8 cellular contexts compared by ENCODE assay signal in the genomic region with DNA sequence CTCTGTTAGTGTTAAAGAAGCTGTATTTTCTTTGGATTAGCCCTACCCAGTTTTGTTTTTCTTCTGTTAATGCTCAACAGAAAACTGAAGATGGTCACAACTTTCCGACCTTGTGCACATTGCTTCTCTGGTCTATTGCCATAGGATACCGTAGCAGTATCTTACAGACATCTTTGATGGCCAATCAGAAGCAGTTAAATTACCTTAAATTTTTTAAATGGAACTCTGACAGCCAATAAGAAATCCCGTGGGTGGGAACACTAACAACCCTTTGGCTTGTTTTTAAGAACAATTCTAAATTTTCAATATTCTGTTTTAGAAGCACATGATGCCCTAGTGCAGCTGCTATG. TPM values are rescaled to one million over a fixed set of nuclear protein-coding genes. Genes with fewer than 3 reads are reported as not detected.
A peak's percentile ranks its signal among the peaks of the same experiment; 100 is the strongest.
DNase-seq lines count a peak whose midpoint lies in the region; ATAC-seq, FAIRE-seq and TF ChIP-seq lines count a peak whose summit lies in the region.

No MANE protein-coding gene starts in this region.

- H3K4me1 ChIP-seq in GM23248 (ENCODE audit: insufficient read depth) (peaks cover 40% of the 10 kb centered on the region), Karpas-422 (ENCODE audit: low read length) (peaks cover 80% of the 10 kb centered on the region), SK-N-SH (ENCODE audit: control insufficient read depth in 1 of 2, insufficient read depth in 2 of 2, low read depth in 1 of 2, low read length in 1 of 2) (peaks cover 22 to 24% of the 10 kb centered on the region in 2 experiments; a peak in 3 of 4 replicates)

- H3K4me1 Mint-ChIP-seq in naive thymus-derived CD8-positive, alpha-beta T cell = peaks cover 26 to 81% (median 68%) of the 10 kb centered on the region in 4 donors

- peak overlapping the region; percentile 71 for H3K4me2 ChIP-seq in GM23248 (ENCODE audit: unreplicated experiment)
- H3K4me2 ChIP-seq in Karpas-422 (ENCODE audit: low read depth, low read length, poor library complexity, severe bottlenecking) = peak overlapping the region; percentile 68
- H3K4me2 ChIP-seq in SK-N-SH = peak overlapping the region; percentile 83

- H3K9me3 ChIP-seq in GM23248 (ENCODE audit: low read depth) (no peaks in the 10 kb centered on the region), Karpas-422 (ENCODE audit: low read length) (no peaks in the 10 kb centered on the region), SK-N-SH (no peaks in the 10 kb centered on the region)

- H3F3A ChIP-seq in GM23248 (ENCODE audit: insufficient read depth) (peaks cover 31% of the 10 kb centered on the region), SK-N-SH (replicated peaks; ENCODE audit: insufficient read depth) (peaks cover 26% of the 10 kb centered on the region)

- H3K27me3 ChIP-seq in GM23248 (replicated peaks; ENCODE audit: insufficient read depth) = no peaks in the 10 kb centered on the region
- no peaks in the 10 kb centered on the region for H3K27me3 ChIP-seq in Karpas-422 (ENCODE audit: low read length)
- no peaks in the 10 kb centered on the region for H3K27me3 ChIP-seq in SK-N-SH (ENCODE audit: insufficient read depth)

- H3K27me3 Mint-ChIP-seq in naive thymus-derived CD8-positive, alpha-beta T cell = no peaks in the 10 kb centered on the region

- H3K9ac ChIP-seq in GM23248 (peak overlapping the region; percentile 65), Karpas-422 (ENCODE audit: low read length) (peak overlapping the region; percentile 80), SK-N-SH (peak overlapping the region; percentile 74)

- no peak for TF ChIP-seq CTCF in SK-N-SH (IDR thresholded peaks at IDR 0.05)

- H3K27ac ChIP-seq in GM23248 (peak overlapping the region; percentile 69), Karpas-422 (ENCODE audit: low read length) (peak overlapping the region; percentile 96), SK-N-SH (ENCODE audit: low read depth in 2 of 2, low read length in 1 of 2) (peak overlapping the region; percentile 69 to 95)

- H3K4me3 Mint-ChIP-seq in naive thymus-derived CD8-positive, alpha-beta T cell = peak overlapping the region; percentile 90 to 99 (median 95)

- no peaks in the 10 kb centered on the region for H3K9me2 ChIP-seq in GM23248 (ENCODE audit: insufficient read depth)
- H3K9me2 ChIP-seq in Karpas-422 (replicated peaks; ENCODE audit: insufficient read depth, low read length) = no peaks in the 10 kb centered on the region
- no peaks in the 10 kb centered on the region for H3K9me2 ChIP-seq in SK-N-SH

- no peaks in the 10 kb centered on the region for H4K20me1 ChIP-seq in GM23248 (ENCODE audit: insufficient read depth)
- no peaks in the 10 kb centered on the region for H4K20me1 ChIP-seq in Karpas-422 (ENCODE audit: insufficient read depth, low read depth, low read length)
- H4K20me1 ChIP-seq in SK-N-SH (ENCODE audit: insufficient read depth) = no peaks in the 10 kb centered on the region

- no peaks in the 10 kb centered on the region for H3K9me3 Mint-ChIP-seq in naive thymus-derived CD8-positive, alpha-beta T cell

- no peak for FAIRE-seq in GM12892 (lab: Jason Lieb, UNC)

- H3K79me2 ChIP-seq in GM23248 (ENCODE audit: insufficient read depth) = peaks cover 96% of the 10 kb centered on the region
- peaks cover 88% of the 10 kb centered on the region for H3K79me2 ChIP-seq in Karpas-422 (ENCODE audit: low read length)
- peaks cover 97% of the 10 kb centered on the region for H3K79me2 ChIP-seq in SK-N-SH (ENCODE audit: insufficient read depth)

- H3K36me3 Mint-ChIP-seq in naive thymus-derived CD8-positive, alpha-beta T cell = peaks cover 0 to 5% (median 3%) of the 10 kb centered on the region in 3 donors

- DNase-seq in GM12892 (ENCODE audit: insufficient read length) (peak; percentile 29), GM23248 (peak; percentile 89), Karpas-422 (peak; percentile 94), SK-N-SH (peak; percentile 74), nucleus accumbens (lab: John Stamatoyannopoulos, UW) (no peak), superior temporal gyrus (ENCODE audit: extremely low spot score) (no peak)
- peak in 1 of 10 donors; percentile 87 for DNase-seq in naive thymus-derived CD8-positive, alpha-beta T cell

- peak overlapping the region; percentile 92 to 99 (median 97) for H3K27ac Mint-ChIP-seq in naive thymus-derived CD8-positive, alpha-beta T cell

- CTCF ChIA-PET in SK-N-SH (lab: Yijun Ruan, JAX) = interaction anchor here (0.6 to 1.5 kb wide), 4 partner anchors 17 to 141 kb away, joined by 3 to 4 read pairs (median 3); partner anchors contain the start of gene NFYC

- TF ChIP-seq POLR2A in GM12892 (IDR thresholded peaks at IDR 0.05; ENCODE audit: low read depth, low read length) = no peak

- TF ChIP-seq EP300 in SK-N-SH (IDR thresholded peaks at IDR 0.05; ENCODE audit: borderline replicate concordance in 1 of 2, low read depth in 1 of 2, low read length in 1 of 2) = no peak

- no peak for TF ChIP-seq RAD21 in SK-N-SH (IDR thresholded peaks at IDR 0.05; ENCODE audit: low read length)

- WGBS in GM23248 (ENCODE audit: low coverage in 1 of 2, low lambda C conversion rate in 2 of 2, missing lambda C conversion rate in 2 of 2), 2 experiments = 2% methylated on average over 3 of the region's 3 CpGs
- WGBS in SK-N-SH (ENCODE audit: low lambda C conversion rate) = 8% methylated on average over 3 of the region's 3 CpGs

- POLR2A ChIA-PET in SK-N-SH (lab: Yijun Ruan, JAX) = interaction anchor here (3.1 kb wide), 1 partner anchor 17 kb away, joined by 10 read pairs; the partner anchor contains the start of gene NFYC
- POLR2A ChIA-PET in naive thymus-derived CD8-positive, alpha-beta T cell (lab: Charles Lee) = interaction anchor here (1.0 to 11.7 kb wide), 4 partner anchors 16 to 271 kb away, joined by 3 to 120 read pairs (median 4); partner anchors contain the start of genes CITED4, CTPS1 and NFYC

- H3K4me3 ChIP-seq in GM23248 (peak overlapping the region; percentile 75), Karpas-422 (ENCODE audit: low read length) (peak overlapping the region; percentile 74), SK-N-SH (ENCODE audit: low read depth in 2 of 2, low read length in 1 of 2) (peak overlapping the region; percentile 72 to 87)

- no peaks in the 10 kb centered on the region for H3K36me3 ChIP-seq in GM23248 (ENCODE audit: low read depth)
- peaks cover 7% of the 10 kb centered on the region; the same call in 1 of the 2 replicates for H3K36me3 ChIP-seq in Karpas-422 (ENCODE audit: insufficient read depth, low read length)
- H3K36me3 ChIP-seq in SK-N-SH (replicated peaks in 1 of 2; ENCODE audit: control insufficient read depth in 1 of 2, insufficient read depth in 2 of 2, low read length in 1 of 2) = peaks cover 7 to 8% of the 10 kb centered on the region in 2 experiments

- in situ Hi-C loops in GM23248 (cut with MboI) = no loop called here

- peak; percentile 40 for ATAC-seq in esophagus mucosa
- ATAC-seq in naive thymus-derived CD8-positive, alpha-beta T cell = peak; percentile 83 to 87

- H2AFZ ChIP-seq in GM23248 = peak overlapping the region; percentile 82
- no peak overlapping the region for H2AFZ ChIP-seq in Karpas-422 (ENCODE audit: low read length)
- H2AFZ ChIP-seq in SK-N-SH (ENCODE audit: low read depth) = peak overlapping the region; percentile 72

TF ChIP-seq in SK-N-SH, 30 proteins besides CTCF, POLR2A, EP300 and RAD21:
- TF ChIP-seq EZH2phosphoT487 (IDR thresholded peaks at IDR 0.05; ENCODE audit: borderline replicate concordance, low read depth) = no peak
- peak; percentile 13; the same call in 1 of the 2 replicates for TF ChIP-seq MXI1 (IDR thresholded peaks at IDR 0.05; ENCODE audit: low read depth, low read length)

RNA-seq across cellular contexts. Expression of gene NFYC, which starts 17.2 kb away (rescaled TPM):
- 34.7 TPM for polyA plus RNA-seq in GM12892 (2012; ENCODE audit: missing spikeins)
- 23.7 and 24.5 TPM in 2 replicates for total RNA-seq in GM23248 (2014; rRNA removed; shearing (Covaris generic))
- polyA plus RNA-seq in GM23248 (2016; fragmentation: Nextera tagmentation; extraction: Ambion mirVana) (28.3 and 33.1 TPM in 2 replicates), SK-N-SH (2012; rRNA removed) (68.0 and 72.4 TPM in 2 replicates)
- 52.4 and 62.6 TPM in 2 replicates for total RNA-seq in Karpas-422 (2014; rRNA removed; shearing (Covaris generic); ENCODE audit: low replicate concordance)
- 36.6 and 49.4 TPM in 2 replicates for polyA plus RNA-seq in SK-N-SH (2012; cell fraction: cytosol; rRNA removed)
- polyA plus RNA-seq in SK-N-SH (2012; cell fraction: nucleus; rRNA removed) = 62.5 and 88.2 TPM in 2 replicates
- 40.8 TPM for total RNA-seq in esophagus mucosa
- total RNA-seq in naive thymus-derived CD8-positive, alpha-beta T cell = 10 to 100 TPM; 65.8 to 67.2 TPM
- 10 to 100 TPM; 32.5 to 46.9 (median 33.3) TPM for polyA plus RNA-seq in naive thymus-derived CD8-positive, alpha-beta T cell

RNA-seq across cellular contexts. Expression of gene RIMS3, which starts 43.2 kb away (rescaled TPM):
- polyA plus RNA-seq in GM12892 (2012; ENCODE audit: missing spikeins) = 0.21 TPM
- 0.25 TPM in 1 of 2 replicates, not detected in the other for total RNA-seq in GM23248 (2014; rRNA removed; shearing (Covaris generic))
- polyA plus RNA-seq in GM23248 (2016; fragmentation: Nextera tagmentation; extraction: Ambion mirVana) (0.08 and 0.18 TPM in 2 replicates), SK-N-SH (2012; rRNA removed) (1.9 and 2.9 TPM in 2 replicates)
- 4.2 and 5.5 TPM in 2 replicates for total RNA-seq in Karpas-422 (2014; rRNA removed; shearing (Covaris generic); ENCODE audit: low replicate concordance)
- 1.1 and 1.6 TPM in 2 replicates for polyA plus RNA-seq in SK-N-SH (2012; cell fraction: cytosol; rRNA removed)
- 3.5 and 4.9 TPM in 2 replicates for polyA plus RNA-seq in SK-N-SH (2012; cell fraction: nucleus; rRNA removed)
- 2.2 TPM for total RNA-seq in esophagus mucosa
- 1 to 10 TPM; 1.2 to 2.0 TPM for total RNA-seq in naive thymus-derived CD8-positive, alpha-beta T cell
- 1 to 10 TPM in 2 of 3 donors, under 1 TPM in 1; 0.76 to 1.5 (median 1.0) TPM for polyA plus RNA-seq in naive thymus-derived CD8-positive, alpha-beta T cell

Comparison
In these comparisons a context has a peak if more than half of its experiments do, and no peak if none do; other contexts are left out.
1. DNase-seq: peak in GM12892 (single experiment), GM23248 (single experiment), Karpas-422 (single experiment) and SK-N-SH (single experiment); none in nucleus accumbens (0 of 56) and superior temporal gyrus (single experiment).
2. Peak in every context shown above with its lines, with median percentiles within 50 percentile points of each other: H3K27ac ChIP-seq, H3K4me2 ChIP-seq, H3K4me3 ChIP-seq and H3K9ac ChIP-seq.